In the genomic region with DNA sequence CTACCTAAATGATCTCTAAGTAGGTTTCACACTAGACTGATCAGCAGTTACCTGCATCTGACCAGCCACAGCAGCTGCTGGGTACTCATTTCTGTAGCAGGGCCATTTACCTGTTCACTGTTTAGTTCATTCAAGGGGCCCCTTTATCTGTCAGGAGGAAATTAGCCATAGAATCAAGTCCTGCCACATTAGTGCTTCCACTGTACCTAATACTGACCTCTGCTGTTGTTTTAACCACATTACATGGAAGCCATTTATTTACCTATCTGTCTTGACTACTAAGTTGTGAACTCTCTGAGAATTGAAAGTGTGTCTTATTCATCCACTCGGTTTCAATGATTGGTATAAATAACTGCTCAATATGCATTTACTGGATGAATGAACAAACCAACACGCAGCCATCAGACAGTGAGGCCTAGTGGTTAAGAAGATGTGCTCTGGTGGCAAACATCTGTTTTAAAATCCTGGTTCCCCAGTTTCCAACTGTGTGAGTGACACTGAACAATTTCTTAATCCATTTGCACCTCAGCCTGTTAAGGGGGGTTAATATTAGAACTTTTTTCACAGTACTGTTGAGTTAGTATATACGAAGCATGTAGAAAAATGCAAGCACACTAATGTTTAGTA, we compare ENCODE assay signal across 8 cellular contexts. TPM values are rescaled to one million over a fixed set of nuclear protein-coding genes. Genes with fewer than 3 reads are reported as not detected.
DNase-seq lines count a peak whose midpoint lies in the region; ATAC-seq, FAIRE-seq and TF ChIP-seq lines count a peak whose summit lies in the region.

No MANE protein-coding gene starts in this region.

- TF ChIP-seq CTCF in epithelial cell of esophagus (IDR thresholded peaks at IDR 0.05; ENCODE audit: insufficient read depth, low read depth, low read length, missing control alignments) (peak; percentile 68), natural killer cell (IDR thresholded peaks at IDR 0.05) (peak; percentile 66)

- H3K9me3 Mint-ChIP-seq in natural killer cell, result no peaks in the 10 kb centered on the region

- in situ Hi-C loops in SK-MEL-5 (cut with HindIII; ENCODE audit: low pct_unique_long_range_greater_than_20kb, low sequenced_read_pairs), result no loop called here

- no peak overlapping the region for H3K4me3 ChIP-seq in epithelial cell of esophagus (ENCODE audit: low read length)

- DNase-seq in Daoy (ENCODE audit: low read depth) (peak; percentile 31), HT1080 (ENCODE audit: low read depth) (peak; percentile 67), SK-MEL-5 (ENCODE audit: low read depth, low spot score) (peak; percentile 85), epithelial cell of esophagus (ENCODE audit: low read depth) (peak; percentile 74), natural killer cell (no peak)
- DNase-seq in stimulated activated CD8-positive, alpha-beta memory T cell treated with anti-CD3 and anti-CD28 coated beads, Interleukin-4, amount 100 ng/mL, for 48 hours, result no peak

- H3K27ac Mint-ChIP-seq in natural killer cell, result no peak overlapping the region

- no peaks in the 10 kb centered on the region for H3K36me3 Mint-ChIP-seq in natural killer cell

- intact Hi-C loops in natural killer cell (cut with micrococcal nuclease), result loop anchor here (1.0 to 5.0 kb wide), 3 partner anchors 244 to 356 kb away; no protein-coding TSS in a partner anchor

- H3K4me3 Mint-ChIP-seq in natural killer cell, result no peak overlapping the region

- H3K27me3 Mint-ChIP-seq in natural killer cell (ENCODE audit: low read depth in 2 of 2), result peaks cover 11 to 24% of the 10 kb centered on the region in 2 donors

- ATAC-seq in GM21576 (IDR thresholded peaks at IDR 0.05; ENCODE audit: unreplicated experiment) (peak; percentile 98), natural killer cell (peak; percentile 86 to 95 (median 94))

- H3K4me1 Mint-ChIP-seq in natural killer cell, result no peaks in the 10 kb centered on the region

- FAIRE-seq in A204.1 (lab: Jason Lieb, UNC), result peak; percentile 64

RNA-seq across cellular contexts. Expression of a gene that starts 30.0 kb away (rescaled TPM):
- total RNA-seq in Daoy (2014; rRNA removed; shearing (Covaris generic)), result 177 and 189 TPM in 2 replicates
- total RNA-seq in HT1080 (2014; rRNA removed; shearing (Covaris generic)), result 489 and 521 TPM in 2 replicates
- polyA plus RNA-seq in HT1080 (2015; cell fraction: cytosol; rRNA removed), result 417 and 504 TPM in 2 replicates
- polyA plus RNA-seq in HT1080 (2015; cell fraction: nucleus; rRNA removed), result 490 and 564 TPM in 2 replicates
- total RNA-seq in SK-MEL-5 (2014; rRNA removed; shearing (Covaris generic)), result 1,224 and 1,287 TPM in 2 replicates
- polyA plus RNA-seq in SK-MEL-5 (2015; cell fraction: cytosol; rRNA removed), result 932 and 1,082 TPM in 2 replicates
- polyA plus RNA-seq in SK-MEL-5 (2015; cell fraction: nucleus; rRNA removed), result 799 and 1,073 TPM in 2 replicates
- total RNA-seq in natural killer cell, result 10 to 100 TPM; 24.9 to 74.4 (median 33.1) TPM

RNA-seq across cellular contexts. Expression of a gene that starts 38.2 kb away (rescaled TPM):
- total RNA-seq in Daoy (2014; rRNA removed; shearing (Covaris generic)), result 0.29 TPM in 1 of 2 replicates, not detected in the other
- not detected in 2 replicates for total RNA-seq in HT1080 (2014; rRNA removed; shearing (Covaris generic))
- not detected in 2 replicates for polyA plus RNA-seq in HT1080 (2015; cell fraction: cytosol; rRNA removed)
- not detected in 2 replicates for polyA plus RNA-seq in HT1080 (2015; cell fraction: nucleus; rRNA removed)
- total RNA-seq in SK-MEL-5 (2014; rRNA removed; shearing (Covaris generic)), result not detected in 2 replicates
- polyA plus RNA-seq in SK-MEL-5 (2015; cell fraction: cytosol; rRNA removed), result 0.04 TPM in 1 of 2 replicates, not detected in the other
- polyA plus RNA-seq in SK-MEL-5 (2015; cell fraction: nucleus; rRNA removed), result not detected in 2 replicates
- not detected for total RNA-seq in natural killer cell

Comparison
In these comparisons a context has a peak if more than half of its experiments do, and no peak if none do; other contexts are left out.
1. DNase-seq: peak in Daoy (single experiment), HT1080 (single experiment), SK-MEL-5 (single experiment) and epithelial cell of esophagus (single experiment); none in natural killer cell (single experiment) and stimulated activated CD8-positive, alpha-beta memory T cell treated with anti-CD3 and anti-CD28 coated beads, Interleukin-4, amount 100 ng/mL, for 48 hours (single experiment).